In genomic region chr17:10126554-10127493, GRCh38 we compare ENCODE assay signal across 9 cellular contexts.
A peak's percentile ranks its signal among the peaks of the same experiment; 100 is the strongest.
DNase-seq lines count a peak whose midpoint lies in the region; ATAC-seq and TF ChIP-seq lines count a peak whose summit lies in the region.
"Had no signal": no experiment of that assay in that cellular context is flagged by ENCODE, and none has a peak within 500 bp of the region (broad histone marks: within the 10 kb centered on the region; RNA-seq: fewer than 3 reads in every experiment).

No MANE protein-coding gene starts in this region.

- 0 out of 2 replicates have a peak overlapping the region, but pooled peaks have one; percentile 6 for H2AFZ ChIP-seq in DND-41 (ENCODE audit: low read depth, low read length)

- 0 out of 2 replicates have a peak overlapping the region, but pooled peaks have one; percentile 2 for H3K4me2 ChIP-seq in DND-41 (ENCODE audit: insufficient read depth, low read length)

- H3K79me2 ChIP-seq in DND-41 (ENCODE audit: insufficient read depth, low read length): peaks cover 24% of the 10 kb centered on the region

- H3K4me1 ChIP-seq in DND-41 (ENCODE audit: insufficient read depth, low read length) (peaks cover 54% of the 10 kb centered on the region), NT2/D1 (ENCODE audit: insufficient read depth, insufficient read length) (peaks cover 19% of the 10 kb centered on the region)

- H3K27ac ChIP-seq in DND-41 (ENCODE audit: low read length): peak overlapping the region; percentile 71
- H3K27ac ChIP-seq: cardiac muscle cell had no signal

- peak; percentile 35 for ATAC-seq in DND-41 (ENCODE audit: insufficient read depth, low read depth)
- peak; percentile 20 for ATAC-seq in Right ventricle myocardium superior (ENCODE audit: poor library complexity)
- ATAC-seq in GM18517 (IDR thresholded peaks at IDR 0.05; ENCODE audit: unreplicated experiment): no peak
- no peak for ATAC-seq in HG02970 (IDR thresholded peaks at IDR 0.05; ENCODE audit: low FRiP score, unreplicated experiment)
- no peak for ATAC-seq in HG03469 (IDR thresholded peaks at IDR 0.05; ENCODE audit: unreplicated experiment)

- H3K4me3 ChIP-seq in DND-41 (ENCODE audit: low read depth in 1 of 2, low read length in 2 of 2) (no peak overlapping the region; a peak in 1 of 4 replicates), NT2/D1 (ENCODE audit: insufficient read length, low read depth) (no peak overlapping the region), retinal pigment epithelial cell (ENCODE audit: low read length) (no peak overlapping the region)
- H3K4me3 ChIP-seq: cardiac muscle cell had no signal

- no peaks in the 10 kb centered on the region for H3K27me3 ChIP-seq in DND-41 (ENCODE audit: insufficient read depth, low read length, poor library complexity)
- H3K27me3 ChIP-seq in NT2/D1 (ENCODE audit: insufficient read depth, insufficient read length): no peaks in the 10 kb centered on the region
- H3K27me3 ChIP-seq: cardiac muscle cell had no signal

- TF ChIP-seq CTCF in DND-41 (IDR thresholded peaks at IDR 0.05; ENCODE audit: borderline replicate concordance, extremely low read depth, low read length, poor library complexity, severe bottlenecking) (no peak), retinal pigment epithelial cell (conservative IDR thresholded peaks at IDR 0.05; ENCODE audit: low read depth, low read length) (no peak)

- H3K36me3 ChIP-seq in DND-41 (ENCODE audit: insufficient read depth, low read length): no peaks in the 10 kb centered on the region
- no peaks in the 10 kb centered on the region for H3K36me3 ChIP-seq in NT2/D1 (ENCODE audit: insufficient read depth, insufficient read length, low read length)
- H3K36me3 ChIP-seq: cardiac muscle cell had no signal

- intact Hi-C loops in Right ventricle myocardium superior (cut with DNase I): loop anchor here (10.0 kb wide), 1 partner anchor 68 kb away; the partner anchor contains the start of gene GAS7

- H3K9me3 ChIP-seq in DND-41 (ENCODE audit: insufficient read depth, low read length, severe bottlenecking) (no peaks in the 10 kb centered on the region), NT2/D1 (ENCODE audit: insufficient read depth, low read length) (no peaks in the 10 kb centered on the region)

- no peaks in the 10 kb centered on the region for H4K20me1 ChIP-seq in DND-41 (ENCODE audit: insufficient read depth, low read length)

- DNase-seq in DND-41: peak; percentile 62
- DNase-seq in NT2/D1 (ENCODE audit: low read depth, low spot score): no peak
- DNase-seq in Right ventricle myocardium superior: peak; percentile 53
- DNase-seq in retinal pigment epithelial cell (ENCODE audit: low read depth): peak; percentile 41
- no peak for DNase-seq in DMS114 treated with DMSO at 0.1 percent for 48 hours (lab: John Stamatoyannopoulos, UW; ENCODE audit: unreplicated experiment)

- peak overlapping the region; percentile 21; the same call in 1 of the 2 replicates for H3K9ac ChIP-seq in DND-41 (ENCODE audit: low read depth, low read length)
- H3K9ac ChIP-seq in NT2/D1 (ENCODE audit: insufficient read length, low read depth): peak overlapping the region; percentile 59

Comparison
In these comparisons a context has a peak if more than half of its experiments do, and no peak if none do; other contexts are left out.
1. ATAC-seq: peak in DND-41 (single experiment) and Right ventricle myocardium superior (single experiment); none in GM18517 (single experiment), HG02970 (single experiment) and HG03469 (single experiment).
2. DNase-seq: peak in DND-41 (single experiment), Right ventricle myocardium superior (single experiment) and retinal pigment epithelial cell (single experiment); none in NT2/D1 (single experiment) and DMS114 treated with DMSO at 0.1 percent for 48 hours (single experiment).